ENCODE assay signal across 18 cellular contexts in the genomic region with DNA sequence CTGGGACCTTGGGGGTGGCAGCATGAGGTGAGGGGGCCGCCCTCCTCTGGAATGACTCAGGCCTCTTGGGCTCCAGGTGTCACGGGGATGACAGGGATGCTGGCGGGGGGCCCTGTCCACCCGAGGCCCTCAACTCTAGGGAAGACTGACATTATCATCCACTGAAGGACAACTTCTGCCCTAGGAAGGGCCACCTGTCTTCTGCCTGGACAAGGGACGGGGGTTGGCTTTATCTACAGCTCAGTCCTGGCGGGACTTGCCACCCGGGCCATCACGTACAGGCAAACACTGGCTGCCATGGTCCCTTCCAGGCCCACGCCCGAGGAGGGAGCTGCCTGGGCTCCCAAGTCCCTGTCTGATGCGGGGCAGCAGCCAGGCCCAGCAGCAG.
DNase-seq lines count a peak whose midpoint lies in the region; ATAC-seq and TF ChIP-seq lines count a peak whose summit lies in the region.
"Had no signal": no experiment of that assay in that cellular context is flagged by ENCODE, and none has a peak within 500 bp of the region (broad histone marks: within the 10 kb centered on the region; RNA-seq: fewer than 3 reads in every experiment).

No MANE protein-coding gene starts in this region.

- no peaks in the 10 kb centered on the region for H3K9me3 ChIP-seq in DND-41 (ENCODE audit: insufficient read depth, low read length, severe bottlenecking)
- H3K9me3 ChIP-seq: adrenal gland had no signal

- peaks cover 17% of the 10 kb centered on the region for H3K4me1 ChIP-seq in DND-41 (ENCODE audit: insufficient read depth, low read length)

- H3K4me1 Mint-ChIP-seq in chondrocyte (ENCODE audit: low read depth) (peaks cover 60% of the 10 kb centered on the region), progenitor cell of endocrine pancreas (ENCODE audit: low read depth) (peaks cover 20% of the 10 kb centered on the region)

- no peaks in the 10 kb centered on the region for H3K27me3 ChIP-seq in DND-41 (ENCODE audit: insufficient read depth, low read length, poor library complexity)
- H3K27me3 ChIP-seq: adrenal gland, dorsolateral prefrontal cortex had no signal

- TF ChIP-seq CTCF in DND-41 (IDR thresholded peaks at IDR 0.05; ENCODE audit: borderline replicate concordance, extremely low read depth, low read length, poor library complexity, severe bottlenecking) (no peak), chondrocyte (IDR thresholded peaks at IDR 0.05) (no peak), progenitor cell of endocrine pancreas (IDR thresholded peaks at IDR 0.05; ENCODE audit: unreplicated experiment) (no peak)

- ATAC-seq in DND-41 (ENCODE audit: insufficient read depth, low read depth) (no peak; the same call in 2 of the 3 replicates), HG02642 (IDR thresholded peaks at IDR 0.05; ENCODE audit: poor library complexity, unreplicated experiment) (peak; percentile 1), GM19397 (IDR thresholded peaks at IDR 0.05; ENCODE audit: unreplicated experiment) (no peak), HG03469 (IDR thresholded peaks at IDR 0.05; ENCODE audit: unreplicated experiment) (no peak)

- no peak overlapping the region for H2AFZ ChIP-seq in DND-41 (ENCODE audit: low read depth, low read length)

- H3K4me3 ChIP-seq in DND-41 (ENCODE audit: low read depth in 1 of 2, low read length in 2 of 2) = no peak overlapping the region
- H3K4me3 ChIP-seq: adrenal gland, dorsolateral prefrontal cortex had no signal

- H3K27ac Mint-ChIP-seq in chondrocyte (ENCODE audit: unreplicated experiment) (peak overlapping the region; percentile 57), progenitor cell of endocrine pancreas (peak overlapping the region; percentile 67)

- H3K27ac ChIP-seq in DND-41 (ENCODE audit: low read length) = peak overlapping the region; percentile 60; the same call in 1 of the 2 replicates
- H3K27ac ChIP-seq: C4-2B had no signal

- H3K36me3 ChIP-seq in DND-41 (ENCODE audit: insufficient read depth, low read length) = peaks cover 27% of the 10 kb centered on the region

- no peak for DNase-seq in DND-41
- no peak for DNase-seq in chondrocyte (ENCODE audit: low spot score)
- no peak for DNase-seq in progenitor cell of endocrine pancreas (ENCODE audit: low spot score, unreplicated experiment)
- DNase-seq in LoVo (ENCODE audit: low spot score) = no peak
- DNase-seq: adrenal gland; dorsolateral prefrontal cortex; foreskin fibroblast; GDM1; immature natural killer cell; KG1; NCI-H1694; NCI-H524; stimulated activated CD4-positive, alpha-beta T cell treated with anti-CD3 and anti-CD28 coated beads, Interleukin-4, amount 100 ng/mL, for 1 hour had no signal

- H3K9me3 Mint-ChIP-seq in chondrocyte (ENCODE audit: low read depth) (no peaks in the 10 kb centered on the region), progenitor cell of endocrine pancreas (ENCODE audit: low read depth) (no peaks in the 10 kb centered on the region)
- H3K9me3 Mint-ChIP-seq: immature natural killer cell; stimulated activated naive CD8-positive, alpha-beta T cell treated with anti-CD3 and anti-CD28 coated beads, Interleukin-15, Interleukin-2, amounts not matched to agents 100 ng/mL and 50 ng/mL, for 24 hours had no signal

- peaks cover 19% of the 10 kb centered on the region for H4K20me1 ChIP-seq in DND-41 (ENCODE audit: insufficient read depth, low read length)

- H3K79me2 ChIP-seq in DND-41 (ENCODE audit: insufficient read depth, low read length) = 0 out of 2 replicates have a peak, but pooled peaks cover 3% of the 10 kb centered on the region

- no peak overlapping the region for H3K4me2 ChIP-seq in DND-41 (ENCODE audit: insufficient read depth, low read length)

- H3K4me3 Mint-ChIP-seq in chondrocyte (ENCODE audit: unreplicated experiment) = no peak overlapping the region
- H3K4me3 Mint-ChIP-seq in progenitor cell of endocrine pancreas (ENCODE audit: low read depth) = no peak overlapping the region
- H3K4me3 Mint-ChIP-seq: stimulated activated naive CD8-positive, alpha-beta T cell treated with anti-CD3 and anti-CD28 coated beads, Interleukin-15, Interleukin-2, amounts not matched to agents 100 ng/mL and 50 ng/mL, for 24 hours had no signal

- H3K36me3 Mint-ChIP-seq in chondrocyte (ENCODE audit: low read depth) = peaks cover 32% of the 10 kb centered on the region
- H3K36me3 Mint-ChIP-seq in progenitor cell of endocrine pancreas (ENCODE audit: insufficient read depth) = peaks cover 24% of the 10 kb centered on the region

- H3K9ac ChIP-seq in DND-41 (ENCODE audit: low read depth, low read length) = no peak overlapping the region

- H3K27me3 Mint-ChIP-seq in chondrocyte (ENCODE audit: low read depth) (no peaks in the 10 kb centered on the region), progenitor cell of endocrine pancreas (no peaks in the 10 kb centered on the region)
- H3K27me3 Mint-ChIP-seq: stimulated activated naive CD8-positive, alpha-beta T cell treated with anti-CD3 and anti-CD28 coated beads, Interleukin-15, Interleukin-2, amounts not matched to agents 100 ng/mL and 50 ng/mL, for 24 hours had no signal
